ENCODE assay signal across 17 cellular contexts in genomic region chr13:112731667-112732616, GRCh38.
"Had no signal": no experiment of that assay in that cellular context is flagged by ENCODE, and none has a peak within 500 bp of the region (broad histone marks: within the 10 kb centered on the region; RNA-seq: fewer than 3 reads in every experiment).

No MANE protein-coding gene starts in this region.

- H3K36me3 ChIP-seq: colonic mucosa had no signal

- ATAC-seq: activated CD8-positive, alpha-beta memory T cell treated with anti-CD3 and anti-CD28 coated beads, Interleukin-2, amount 10 ng/mL, durations not matched to agents 7 days and 5 days; left lobe of liver; psoas muscle; sciatic nerve; SK-N-SH treated with all-trans-retinoic acid at 6 μM for 48 hours; stimulated activated naive CD8-positive, alpha-beta T cell treated with anti-CD3 and anti-CD28 coated beads, Interleukin-15, amount 100 ng/mL, for 72 hours had no signal

- H3K4me1 Mint-ChIP-seq: activated CD8-positive, alpha-beta memory T cell treated with anti-CD3 and anti-CD28 coated beads, Interleukin-2, amount 10 ng/mL, durations not matched to agents 7 days and 5 days; stimulated activated naive CD8-positive, alpha-beta T cell treated with anti-CD3 and anti-CD28 coated beads, Interleukin-15, amount 100 ng/mL, for 72 hours had no signal

- H3K27me3 ChIP-seq: colonic mucosa had no signal

- H3K4me3 Mint-ChIP-seq: activated CD4-positive, alpha-beta memory T cell treated with anti-CD3 and anti-CD28 coated beads for 36 hours; activated CD8-positive, alpha-beta memory T cell treated with anti-CD3 and anti-CD28 coated beads, Interleukin-2, amount 10 ng/mL, durations not matched to agents 7 days and 5 days; activated T-cell treated with anti-CD3 and anti-CD28 coated beads, Interleukin-2, amount 50 U/mL, for 24 hours; naive B cell; stimulated activated naive CD8-positive, alpha-beta T cell treated with anti-CD3 and anti-CD28 coated beads, Interleukin-15, amount 100 ng/mL, for 72 hours had no signal

- H3K9me3 ChIP-seq: colonic mucosa, psoas muscle had no signal

- H3K27me3 Mint-ChIP-seq: activated CD4-positive, alpha-beta memory T cell treated with anti-CD3 and anti-CD28 coated beads for 36 hours; activated CD8-positive, alpha-beta memory T cell treated with anti-CD3 and anti-CD28 coated beads, Interleukin-2, amount 10 ng/mL, durations not matched to agents 7 days and 5 days; activated T-cell treated with anti-CD3 and anti-CD28 coated beads, Interleukin-2, amount 50 U/mL, for 24 hours; naive B cell; stimulated activated naive CD8-positive, alpha-beta T cell treated with anti-CD3 and anti-CD28 coated beads, Interleukin-15, amount 100 ng/mL, for 72 hours had no signal

- H3K4me1 ChIP-seq: colonic mucosa had no signal

- H3K9me3 Mint-ChIP-seq: activated CD4-positive, alpha-beta memory T cell treated with anti-CD3 and anti-CD28 coated beads for 36 hours; activated T-cell treated with anti-CD3 and anti-CD28 coated beads, Interleukin-2, amount 50 U/mL, for 24 hours; naive B cell; stimulated activated naive CD8-positive, alpha-beta T cell treated with anti-CD3 and anti-CD28 coated beads, Interleukin-15, amount 100 ng/mL, for 72 hours had no signal

- H3K27ac ChIP-seq: colonic mucosa, psoas muscle, VCaP had no signal

- H3K4me3 ChIP-seq: colonic mucosa, psoas muscle had no signal

- H3K27ac Mint-ChIP-seq: activated CD4-positive, alpha-beta memory T cell treated with anti-CD3 and anti-CD28 coated beads for 36 hours; activated CD8-positive, alpha-beta memory T cell treated with anti-CD3 and anti-CD28 coated beads, Interleukin-2, amount 10 ng/mL, durations not matched to agents 7 days and 5 days; activated T-cell treated with anti-CD3 and anti-CD28 coated beads, Interleukin-2, amount 50 U/mL, for 24 hours; stimulated activated naive CD8-positive, alpha-beta T cell treated with anti-CD3 and anti-CD28 coated beads, Interleukin-15, amount 100 ng/mL, for 72 hours had no signal

- DNase-seq: activated CD4-positive, alpha-beta memory T cell treated with anti-CD3 and anti-CD28 coated beads for 36 hours; activated CD8-positive, alpha-beta memory T cell treated with anti-CD3 and anti-CD28 coated beads, Interleukin-2, amount 10 ng/mL, durations not matched to agents 7 days and 5 days; activated naive CD4-positive, alpha-beta T cell treated with anti-CD3 and anti-CD28 coated beads, Interleukin-2, amount 50 U/mL, for 16 hours; activated T-cell treated with anti-CD3 and anti-CD28 coated beads, Interleukin-2, amount 50 U/mL, for 24 hours; central memory CD4-positive, alpha-beta T cell; colonic mucosa; foreskin fibroblast; glutamatergic neuron; mammary epithelial cell; naive B cell; psoas muscle; stimulated activated naive CD8-positive, alpha-beta T cell treated with anti-CD3 and anti-CD28 coated beads, Interleukin-15, amount 100 ng/mL, for 72 hours; T-helper 1 cell had no signal

- H3K36me3 Mint-ChIP-seq: activated CD4-positive, alpha-beta memory T cell treated with anti-CD3 and anti-CD28 coated beads for 36 hours; activated CD8-positive, alpha-beta memory T cell treated with anti-CD3 and anti-CD28 coated beads, Interleukin-2, amount 10 ng/mL, durations not matched to agents 7 days and 5 days; naive B cell had no signal
